Comparison of ENCODE assay signal across 22 cellular contexts in genomic region chr9:80188579-80188978, GRCh38.
DNase-seq lines count a peak whose midpoint lies in the region; ATAC-seq and TF ChIP-seq lines count a peak whose summit lies in the region.
"Had no signal": no experiment of that assay in that cellular context is flagged by ENCODE, and none has a peak within 500 bp of the region (broad histone marks: within the 10 kb centered on the region; RNA-seq: fewer than 3 reads in every experiment).

No MANE protein-coding gene starts in this region.

- no peaks in the 10 kb centered on the region for H3K4me1 ChIP-seq in OCI-LY7 (ENCODE audit: insufficient read depth, low read length, poor library complexity, severe bottlenecking)
- H3K4me1 ChIP-seq: A549 had no signal

- H3K4me3 ChIP-seq in OCI-LY7 (ENCODE audit: low read depth, low read length, poor library complexity, severe bottlenecking) = no peak overlapping the region
- H3K4me3 ChIP-seq: A549, GM12878 had no signal

- H3K27ac Mint-ChIP-seq in nephron progenitor cell = peak overlapping the region; percentile 60
- H3K27ac Mint-ChIP-seq: CD4-positive, CD25-positive, alpha-beta regulatory T cell had no signal

- ATAC-seq in GM18868 (IDR thresholded peaks at IDR 0.05; ENCODE audit: unreplicated experiment) = peak; percentile 77
- ATAC-seq in GM19467 (IDR thresholded peaks at IDR 0.05; ENCODE audit: unreplicated experiment) = no peak
- ATAC-seq in GM21529 (IDR thresholded peaks at IDR 0.05; ENCODE audit: unreplicated experiment) = no peak
- ATAC-seq: A549, GM12878 had no signal

- no peak overlapping the region for H3K4me3 Mint-ChIP-seq in nephron progenitor cell
- H3K4me3 Mint-ChIP-seq: CD4-positive, CD25-positive, alpha-beta regulatory T cell had no signal

- peak; percentile 1 for DNase-seq in KBM-7
- DNase-seq in OCI-LY7 (ENCODE audit: low spot score) = peak; percentile 2
- DNase-seq in nephron progenitor cell = no peak
- no peak for DNase-seq in superior temporal gyrus (ENCODE audit: extremely low spot score)
- no peak for DNase-seq in SKM-1 (lab: John Stamatoyannopoulos, UW; ENCODE audit: unreplicated experiment)
- DNase-seq: CD4-positive, CD25-positive, alpha-beta regulatory T cell; COR-L47; DMS 273 treated with DMSO at 0.1 percent for 48 hours; DMS79 treated with DMSO at 0.1 percent for 48 hours; NCI-H1048; NCI-H1417 treated with DMSO at 0.1 percent for 48 hours; NCI-H187; NCI-H446; NCI-H526; RPMI8226; SHP77 had no signal

- peaks cover 3% of the 10 kb centered on the region for H3K27me3 Mint-ChIP-seq in nephron progenitor cell (ENCODE audit: low read depth, poor library complexity)
- H3K27me3 Mint-ChIP-seq: CD4-positive, CD25-positive, alpha-beta regulatory T cell had no signal

- H2AFZ ChIP-seq in OCI-LY7 (ENCODE audit: low read length) = 0 out of 2 replicates have a peak overlapping the region, but pooled peaks have one; percentile 41

- no peaks in the 10 kb centered on the region for H3K36me3 ChIP-seq in OCI-LY7 (ENCODE audit: insufficient read depth, low read length)

- no peak overlapping the region for H3K27ac ChIP-seq in OCI-LY7 (ENCODE audit: low read depth, low read length, poor library complexity, severe bottlenecking)
- H3K27ac ChIP-seq: A549, KMS-11 had no signal

- CTCF ChIA-PET in OCI-LY7 (lab: Charles Lee; ENCODE audit: unreplicated experiment) = no interaction called here

- no peaks in the 10 kb centered on the region for H4K20me1 ChIP-seq in OCI-LY7 (ENCODE audit: insufficient read depth, low read length)

- peaks cover 21% of the 10 kb centered on the region for H3K9me3 Mint-ChIP-seq in nephron progenitor cell

- no peaks in the 10 kb centered on the region for H3K9me3 ChIP-seq in OCI-LY7 (ENCODE audit: low read length)
- H3K9me3 ChIP-seq: A549 had no signal

- BruUV-seq in OCI-LY7 (replicated peaks; lab: Mats Ljungman, UMichigan) = no TSS peak

- TF ChIP-seq CTCF in OCI-LY7 (conservative IDR thresholded peaks at IDR 0.05; ENCODE audit: low read length) = no peak
- no peak for TF ChIP-seq CTCF in nephron progenitor cell (IDR thresholded peaks at IDR 0.05)

- H3K79me2 ChIP-seq in OCI-LY7 (ENCODE audit: insufficient read depth, low read depth, low read length) = no peaks in the 10 kb centered on the region

- H3K4me1 Mint-ChIP-seq in nephron progenitor cell = peaks cover 11% of the 10 kb centered on the region
- H3K4me1 Mint-ChIP-seq: CD4-positive, CD25-positive, alpha-beta regulatory T cell had no signal

- no peak overlapping the region for H3K4me2 ChIP-seq in OCI-LY7 (ENCODE audit: low read length)
- H3K4me2 ChIP-seq: A549, KMS-11 had no signal

- POLR2A ChIA-PET in OCI-LY7 (lab: Charles Lee) = no interaction called here

- H3K36me3 Mint-ChIP-seq in nephron progenitor cell (ENCODE audit: low read depth) = peaks cover 13% of the 10 kb centered on the region
- H3K36me3 Mint-ChIP-seq: CD4-positive, CD25-positive, alpha-beta regulatory T cell had no signal

- no peaks in the 10 kb centered on the region for H3K9me2 ChIP-seq in OCI-LY7 (ENCODE audit: insufficient read depth, low read length)

- intact Hi-C loops in OCI-LY7 (cut with micrococcal nuclease; ENCODE audit: unreplicated experiment) = no loop called here

- in situ Hi-C loops in KBM-7 (cut with MboI; ENCODE audit: low pct_unique_long_range_greater_than_20kb, low sequenced_read_pairs) = no loop called here

Comparison
In these comparisons a context has a peak if more than half of its experiments do, and no peak if none do; other contexts are left out.
1. DNase-seq: peak in KBM-7 (single experiment) and OCI-LY7 (single experiment); none in nephron progenitor cell (single experiment), superior temporal gyrus (single experiment) and SKM-1 (single experiment).